ENCODE assay signal across 8 cellular contexts in genomic region chr12:93676408-93677194, GRCh38. TPM values are rescaled to one million over a fixed set of nuclear protein-coding genes. Genes with fewer than 3 reads are reported as not detected.
DNase-seq lines count a peak whose midpoint lies in the region; ATAC-seq and TF ChIP-seq lines count a peak whose summit lies in the region.

No MANE protein-coding gene starts in this region.

- H3K27me3 ChIP-seq in left ventricle myocardium inferior (ENCODE audit: low read depth) (no peaks in the 10 kb centered on the region), spleen (replicated peaks in 1 of 7) (no peaks in the 10 kb centered on the region)

- no peak for DNase-seq in activated T-cell treated with anti-CD3 and anti-CD28 coated beads, Interleukin-2, amount 50 U/mL, for 24 hours
- DNase-seq in activated T-cell treated with anti-CD3 and anti-CD28 coated beads for 4 hours, result no peak
- no peak for DNase-seq in T-helper 2 cell treated with Interferon-gamma antibody and Interleukin-4, amounts not matched to agents 5 μg/mL and 100 μg/mL, for 36 hours (ENCODE audit: low spot score)
- no peak for DNase-seq in left ventricle myocardium inferior
- DNase-seq in spleen, result no peak
- DNase-seq in DMS 273 treated with DMSO at 0.1 percent for 48 hours (lab: John Stamatoyannopoulos, UW), result no peak
- DNase-seq in Ammon's horn (ENCODE audit: low spot score), result no peak

- H3K4me1 ChIP-seq in left ventricle myocardium inferior (peaks cover 52% of the 10 kb centered on the region), spleen (peaks cover 12 to 43% (median 21%) of the 10 kb centered on the region in 6 donors)

- no peak for ATAC-seq in GM18858 (IDR thresholded peaks at IDR 0.05; ENCODE audit: unreplicated experiment)

- TF ChIP-seq POLR2A in spleen (IDR thresholded peaks at IDR 0.05), result no peak

- peaks cover 31% of the 10 kb centered on the region for H3K36me3 Mint-ChIP-seq in activated T-cell treated with anti-CD3 and anti-CD28 coated beads, Interleukin-2, amount 50 U/mL, for 24 hours (ENCODE audit: low read depth)
- peaks cover 15% of the 10 kb centered on the region for H3K36me3 Mint-ChIP-seq in T-helper 2 cell treated with Interferon-gamma antibody and Interleukin-4, amounts not matched to agents 5 μg/mL and 100 μg/mL, for 36 hours (ENCODE audit: low read depth)

- peaks cover 4% of the 10 kb centered on the region for H3K36me3 ChIP-seq in left ventricle myocardium inferior
- peaks cover 0 to 13% (median 0%) of the 10 kb centered on the region in 6 donors for H3K36me3 ChIP-seq in spleen

- peak overlapping the region; percentile 95 for H3K4me3 Mint-ChIP-seq in activated T-cell treated with anti-CD3 and anti-CD28 coated beads, Interleukin-2, amount 50 U/mL, for 24 hours
- H3K4me3 Mint-ChIP-seq in T-helper 2 cell treated with Interferon-gamma antibody and Interleukin-4, amounts not matched to agents 5 μg/mL and 100 μg/mL, for 36 hours, result peak overlapping the region; percentile 96

- WGBS in spleen, 5 donors, result 46 to 57% (median 50%) methylated on average over 12 of the region's 12 CpGs

- peaks cover 10% of the 10 kb centered on the region for H3K9me3 Mint-ChIP-seq in activated T-cell treated with anti-CD3 and anti-CD28 coated beads, Interleukin-2, amount 50 U/mL, for 24 hours
- H3K9me3 Mint-ChIP-seq in T-helper 2 cell treated with Interferon-gamma antibody and Interleukin-4, amounts not matched to agents 5 μg/mL and 100 μg/mL, for 36 hours, result peaks cover 9% of the 10 kb centered on the region

- TF ChIP-seq CTCF in left ventricle myocardium inferior (IDR thresholded peaks at IDR 0.05; ENCODE audit: borderline replicate concordance) (no peak), spleen (IDR thresholded peaks at IDR 0.05 in 8 of 11, conservative IDR thresholded peaks at IDR 0.05 in 3 of 11) (no peak)

- peak overlapping the region; percentile 94 for H3K27ac ChIP-seq in left ventricle myocardium inferior (replicated peaks)
- H3K27ac ChIP-seq in spleen, result peak overlapping the region; percentile 96 to 99 (median 98)

- peak overlapping the region; percentile 99 for H3K27ac Mint-ChIP-seq in activated T-cell treated with anti-CD3 and anti-CD28 coated beads, Interleukin-2, amount 50 U/mL, for 24 hours
- H3K27ac Mint-ChIP-seq in T-helper 2 cell treated with Interferon-gamma antibody and Interleukin-4, amounts not matched to agents 5 μg/mL and 100 μg/mL, for 36 hours, result peak overlapping the region; percentile 100

- H3K9me3 ChIP-seq in left ventricle myocardium inferior (replicated peaks) (no peaks in the 10 kb centered on the region), spleen (no peaks in the 10 kb centered on the region)

- H3K4me1 Mint-ChIP-seq in activated T-cell treated with anti-CD3 and anti-CD28 coated beads, Interleukin-2, amount 50 U/mL, for 24 hours (ENCODE audit: low read depth), result peaks cover 39% of the 10 kb centered on the region
- peaks cover 26% of the 10 kb centered on the region for H3K4me1 Mint-ChIP-seq in T-helper 2 cell treated with Interferon-gamma antibody and Interleukin-4, amounts not matched to agents 5 μg/mL and 100 μg/mL, for 36 hours (ENCODE audit: low read depth)

- H3K4me3 ChIP-seq in left ventricle myocardium inferior, result peak overlapping the region; percentile 74
- peak overlapping the region; percentile 4 to 80 (median 53) for H3K4me3 ChIP-seq in spleen

- peaks cover 18% of the 10 kb centered on the region for H3K27me3 Mint-ChIP-seq in activated T-cell treated with anti-CD3 and anti-CD28 coated beads, Interleukin-2, amount 50 U/mL, for 24 hours
- peaks cover 7% of the 10 kb centered on the region for H3K27me3 Mint-ChIP-seq in T-helper 2 cell treated with Interferon-gamma antibody and Interleukin-4, amounts not matched to agents 5 μg/mL and 100 μg/mL, for 36 hours (ENCODE audit: low read depth)

- intact Hi-C loops in left ventricle myocardium inferior (cut with micrococcal nuclease) (no loop called here), spleen (cut with DNase I; ENCODE audit: low total_unique reads) (no loop called here)

RNA-seq across cellular contexts. Expression of gene CRADD, which starts 0.6 kb away (rescaled TPM):
- total RNA-seq in left ventricle myocardium inferior, result 46.4 TPM
- 10 to 100 TPM; 12.4 to 58.7 (median 27.4) TPM for total RNA-seq in spleen
- polyA plus RNA-seq in spleen, result 10 to 100 TPM in 1 of 3 donors, 1 to 10 TPM in 2; 5.5 to 15.9 (median 8.9) TPM
